ENCODE assay signal across 8 cellular contexts in genomic region chr19:2627319-2627829, GRCh38.
DNase-seq lines count a peak whose midpoint lies in the region; ATAC-seq and TF ChIP-seq lines count a peak whose summit lies in the region.

No MANE protein-coding gene starts in this region.

- H4K5ac ChIP-seq in mesendoderm (ENCODE audit: low read length) = no peak overlapping the region

- H2AK5ac ChIP-seq in mesendoderm (ENCODE audit: low read length) = no peak overlapping the region

- H3F3A ChIP-seq in SK-N-SH (replicated peaks; ENCODE audit: insufficient read depth) = peaks cover 7% of the 10 kb centered on the region

- TF ChIP-seq EP300 in SK-N-SH (IDR thresholded peaks at IDR 0.05; ENCODE audit: borderline replicate concordance in 1 of 2, low read depth in 1 of 2, low read length in 1 of 2) = peak in 1 of 2 experiments; percentile 72; a peak in 1 of 4 replicates

- POLR2A ChIA-PET in SK-N-SH (lab: Yijun Ruan, JAX) = interaction anchor here (0.5 kb wide), 1 partner anchor 157 kb away, joined by 3 read pairs; no protein-coding TSS in a partner anchor

- H2BK5ac ChIP-seq in mesendoderm (ENCODE audit: low read length) = no peak overlapping the region

- H3K9me2 ChIP-seq in SK-N-SH = no peaks in the 10 kb centered on the region

- H3K9me3 ChIP-seq in SK-N-SH (0 out of 2 replicates have a peak, but pooled peaks cover 4% of the 10 kb centered on the region), subcutaneous abdominal adipose tissue (ENCODE audit: control insufficient read depth in 5 of 5, low read length in 5 of 5) (peaks cover 0 to 16% (median 8%) of the 10 kb centered on the region in 5 donors)

- H3K4ac ChIP-seq in mesendoderm (ENCODE audit: low read depth, low read length) = no peak overlapping the region

- 10% methylated on average over 7 of the region's 17 CpGs for WGBS in SK-N-SH (ENCODE audit: low lambda C conversion rate)
- WGBS in mesendoderm (ENCODE audit: extremely low coverage, insufficient coverage, low lambda C conversion rate) = no CpG with 5 or more reads among the region's 17 CpGs

- no peaks in the 10 kb centered on the region for H3K36me3 ChIP-seq in ACC112 (ENCODE audit: insufficient read depth, low read length)
- no peaks in the 10 kb centered on the region for H3K36me3 ChIP-seq in SK-N-SH (replicated peaks in 1 of 2; ENCODE audit: control insufficient read depth in 1 of 2, insufficient read depth in 2 of 2, low read length in 1 of 2)
- H3K36me3 ChIP-seq in mesendoderm (ENCODE audit: control insufficient read depth, insufficient read depth, low read length) = no peaks in the 10 kb centered on the region
- no peaks in the 10 kb centered on the region for H3K36me3 ChIP-seq in subcutaneous abdominal adipose tissue (ENCODE audit: control insufficient read depth in 5 of 5, insufficient read depth in 5 of 5, low read length in 5 of 5)

- no peak overlapping the region for H2AFZ ChIP-seq in ACC112 (ENCODE audit: low read length, unreplicated experiment)
- no peak overlapping the region for H2AFZ ChIP-seq in SK-N-SH (ENCODE audit: low read depth)

- H2BK15ac ChIP-seq in mesendoderm (replicated peaks; ENCODE audit: low read depth) = no peak overlapping the region

- H3K56ac ChIP-seq in mesendoderm (ENCODE audit: low read length) = no peak overlapping the region

- peak overlapping the region; percentile 98 for H3K27ac ChIP-seq in ACC112 (ENCODE audit: low read depth, low read length)
- H3K27ac ChIP-seq in SK-N-SH (ENCODE audit: low read depth in 2 of 2, low read length in 1 of 2) = peak overlapping the region in 1 of 2 experiments; percentile 70; a peak in 2 of 4 replicates
- H3K27ac ChIP-seq in mesendoderm (ENCODE audit: low read depth, low read length) = no peak overlapping the region
- H3K27ac ChIP-seq in subcutaneous abdominal adipose tissue (ENCODE audit: low read depth, low read length) = peak overlapping the region; percentile 84

- H3K27me3 ChIP-seq in ACC112 (ENCODE audit: insufficient read depth, low read length) (no peaks in the 10 kb centered on the region), SK-N-SH (ENCODE audit: insufficient read depth) (no peaks in the 10 kb centered on the region), mesendoderm (ENCODE audit: insufficient read depth, low read length, poor library complexity) (no peaks in the 10 kb centered on the region), subcutaneous abdominal adipose tissue (ENCODE audit: control insufficient read depth in 5 of 5, insufficient read depth in 4 of 5, low read length in 5 of 5) (no peaks in the 10 kb centered on the region)

- H3K4me3 ChIP-seq in ACC112 (ENCODE audit: low read depth, low read length) = no peak overlapping the region
- H3K4me3 ChIP-seq in SK-N-SH (ENCODE audit: low read depth in 2 of 2, low read length in 1 of 2) = no peak overlapping the region
- H3K4me3 ChIP-seq in mesendoderm (ENCODE audit: low read length) = no peak overlapping the region
- H3K4me3 ChIP-seq in subcutaneous abdominal adipose tissue (ENCODE audit: low read depth in 1 of 5, low read length in 5 of 5) = no peak overlapping the region

- TF ChIP-seq CTCF in SK-N-SH (IDR thresholded peaks at IDR 0.05) = no peak

- H3K79me2 ChIP-seq in ACC112 (ENCODE audit: control insufficient read depth, insufficient read depth, low read length, unreplicated experiment) (no peaks in the 10 kb centered on the region), SK-N-SH (ENCODE audit: insufficient read depth) (no peaks in the 10 kb centered on the region), mesendoderm (ENCODE audit: control insufficient read depth, insufficient read depth, low read length) (no peaks in the 10 kb centered on the region)

- CTCF ChIA-PET in SK-N-SH (lab: Yijun Ruan, JAX) = interaction anchor here (2.5 to 14.0 kb wide), 3 partner anchors 9 to 16 kb away, joined by 8 to 116 read pairs (median 41); no protein-coding TSS in a partner anchor

- peak overlapping the region; percentile 68 for H3K4me2 ChIP-seq in SK-N-SH
- H3K4me2 ChIP-seq in mesendoderm (ENCODE audit: low read length) = no peak overlapping the region

- no peaks in the 10 kb centered on the region for H3K79me1 ChIP-seq in mesendoderm (ENCODE audit: low read length)

- ATAC-seq in GM21737 (IDR thresholded peaks at IDR 0.05; ENCODE audit: unreplicated experiment) = peak; percentile 33

- H3K9ac ChIP-seq in SK-N-SH (0 out of 2 replicates have a peak overlapping the region, but pooled peaks have one; percentile 4), mesendoderm (ENCODE audit: low read length) (no peak overlapping the region), subcutaneous abdominal adipose tissue (ENCODE audit: low read length in 5 of 5) (peak overlapping the region in 1 of 5 donors; percentile 1)

- no peak overlapping the region for H2BK120ac ChIP-seq in mesendoderm (ENCODE audit: low read depth, low read length)

- H4K8ac ChIP-seq in mesendoderm (ENCODE audit: low read depth, low read length) = no peak overlapping the region

- no peak for TF ChIP-seq RAD21 in SK-N-SH (IDR thresholded peaks at IDR 0.05; ENCODE audit: low read length)

- no peak for DNase-seq in SK-N-SH
- DNase-seq in dermis blood vessel endothelial cell = peak; percentile 97
- DNase-seq in mesendoderm = peak; percentile 37
- DNase-seq in NOMO-1 treated with dmso at 0.1 percent for 144 hours (lab: John Stamatoyannopoulos, UW; ENCODE audit: unreplicated experiment) = no peak
- DNase-seq in NCI-H146 treated with DMSO at 0.1 percent for 48 hours (lab: John Stamatoyannopoulos, UW; ENCODE audit: unreplicated experiment) = no peak

- H3K4me1 ChIP-seq in ACC112 (ENCODE audit: control insufficient read depth, insufficient read depth, low read length, unreplicated experiment) (peaks cover 18% of the 10 kb centered on the region), SK-N-SH (ENCODE audit: control insufficient read depth in 1 of 2, insufficient read depth in 2 of 2, low read depth in 1 of 2, low read length in 1 of 2) (peaks cover 4 to 5% of the 10 kb centered on the region in 2 experiments; a peak in 2 of 4 replicates), mesendoderm (ENCODE audit: control insufficient read depth, low read depth, low read length) (no peaks in the 10 kb centered on the region), subcutaneous abdominal adipose tissue (ENCODE audit: control insufficient read depth in 5 of 5, insufficient read depth in 5 of 5, low read length in 5 of 5) (peaks cover 8 to 55% (median 47%) of the 10 kb centered on the region in 5 donors)

- H3K18ac ChIP-seq in mesendoderm (ENCODE audit: low read length) = no peak overlapping the region

- no peak overlapping the region for H3K23ac ChIP-seq in mesendoderm (ENCODE audit: low read length)

- no peaks in the 10 kb centered on the region for H4K20me1 ChIP-seq in SK-N-SH (ENCODE audit: insufficient read depth)

TF ChIP-seq in SK-N-SH, 30 proteins besides CTCF, POLR2A, EP300 and RAD21 (continues in another document):
- TF ChIP-seq ZBTB33 (IDR thresholded peaks at IDR 0.05; ENCODE audit: borderline replicate concordance, low read depth) (peak; percentile 45; the same call in 1 of the 2 replicates), CHD2 (IDR thresholded peaks at IDR 0.05; ENCODE audit: low read length, partially characterized antibody) (no peak), USF1 (IDR thresholded peaks at IDR 0.05; ENCODE audit: borderline replicate concordance, low read depth) (0 out of 2 replicates have a peak, but pooled peaks have one; percentile 13), EZH2phosphoT487 (IDR thresholded peaks at IDR 0.05; ENCODE audit: borderline replicate concordance, low read depth) (no peak), MEF2A (IDR thresholded peaks at IDR 0.05; ENCODE audit: borderline replicate concordance, low read depth) (no peak), FOXJ3 (CRISPR knock-in tag; IDR thresholded peaks at IDR 0.05) (no peak), PBX3 (IDR thresholded peaks at IDR 0.05) (peak; percentile 85), GATA2 (CRISPR knock-in tag; IDR thresholded peaks at IDR 0.05) (no peak), RXRA (IDR thresholded peaks at IDR 0.05; ENCODE audit: borderline replicate concordance, low read depth) (peak; percentile 71; the same call in 1 of the 2 replicates), TEAD4 (IDR thresholded peaks at IDR 0.05; ENCODE audit: borderline replicate concordance, insufficient read depth) (peak; percentile 89; the same call in 1 of the 2 replicates)

Comparison
In these comparisons a context has a peak if more than half of its experiments do, and no peak if none do; other contexts are left out.
1. DNase-seq: peak in dermis blood vessel endothelial cell (single experiment) and mesendoderm (single experiment); none in SK-N-SH (single experiment), NOMO-1 treated with dmso at 0.1 percent for 144 hours (single experiment) and NCI-H146 treated with DMSO at 0.1 percent for 48 hours (single experiment).